ENCODE assay signal across 9 cellular contexts in genomic region chr1:150272379-150272840, GRCh38. TPM values are rescaled to one million over a fixed set of nuclear protein-coding genes. Genes with fewer than 3 reads are reported as not detected.
DNase-seq lines count a peak whose midpoint lies in the region; ATAC-seq, FAIRE-seq and TF ChIP-seq lines count a peak whose summit lies in the region.
"Had no signal": no experiment of that assay in that cellular context is flagged by ENCODE, and none has a peak within 500 bp of the region (broad histone marks: within the 10 kb centered on the region; RNA-seq: fewer than 3 reads in every experiment).

Gene C1orf54 (plus strand): TSS chr1:150272790. CDS start chr1:150272818, 28 bp downstream.

- H3K4me1 ChIP-seq in HepG2 (ENCODE audit: insufficient read depth, low read length) (peaks cover 17% of the 10 kb centered on the region), foreskin keratinocyte (no peaks in the 10 kb centered on the region)

- DNase-seq in NCI-H1436 (lab: John Stamatoyannopoulos, UW) (peak; percentile 54), NCI-H1436 treated with DMSO at 0.1 percent for 48 hours (lab: John Stamatoyannopoulos, UW) (no peak), choroid plexus epithelial cell (ENCODE audit: low read depth) (peak; percentile 84), HepG2 (ENCODE audit: low spot score) (no peak), ureter (ENCODE audit: low spot score) (peak; percentile 73), foreskin keratinocyte (no peak), kidney tubule cell (ENCODE audit: low spot score) (no peak)

- TF ChIP-seq CTCF in choroid plexus epithelial cell (conservative IDR thresholded peaks at IDR 0.05; ENCODE audit: low read depth, low read length), result peak; percentile 52
- TF ChIP-seq CTCF in HepG2 (CRISPR knock-in tag; IDR thresholded peaks at IDR 0.05), result no peak
- TF ChIP-seq CTCF in foreskin keratinocyte (conservative IDR thresholded peaks at IDR 0.05), result no peak

- peaks cover 12% of the 10 kb centered on the region for H3K79me2 ChIP-seq in HepG2 (ENCODE audit: insufficient read depth, low read length)

- no peaks in the 10 kb centered on the region for H3K27me3 ChIP-seq in HepG2 (ENCODE audit: control insufficient read depth in 1 of 2, insufficient read depth in 2 of 2, low read length in 2 of 2)
- no peaks in the 10 kb centered on the region for H3K27me3 ChIP-seq in foreskin keratinocyte

- intact Hi-C loops in HepG2 (cut with micrococcal nuclease; ENCODE audit: unreplicated experiment), result no loop called here

- H3K4me3 ChIP-seq in choroid plexus epithelial cell (ENCODE audit: low read depth, low read length) (peak within 1 kb of the TSS; percentile 56), HepG2 (replicated peaks in 1 of 3; ENCODE audit: insufficient read depth in 1 of 3, low read depth in 2 of 3, low read length in 3 of 3) (no peak within 1 kb of the TSS)

- no peak within 1 kb of the TSS for H3K9ac ChIP-seq in HepG2 (ENCODE audit: insufficient read depth, low read depth, low read length)

- WGBS in HepG2 (ENCODE audit: low lambda C conversion rate), result 27% methylated on average over 5 of the region's 5 CpGs

- TF ChIP-seq POLR2A in HepG2 (IDR thresholded peaks at IDR 0.05; ENCODE audit: insufficient read depth in 1 of 2, low read depth in 2 of 2, low read length in 2 of 2), result no peak

- BruUV-seq in HepG2 (replicated peaks; lab: Mats Ljungman, UMichigan), result no TSS peak

- TF ChIP-seq RAD21 in HepG2 (CRISPR knock-in tag; IDR thresholded peaks at IDR 0.05), result no peak

- POLR2A ChIA-PET in HepG2 (lab: Yijun Ruan, JAX), result interaction anchor here (1.6 to 1.7 kb wide), 2 partner anchors 15 to 92 kb away, joined by 6 read pairs; partner anchors contain the start of genes CA14 and RPRD2

- H3K36me3 ChIP-seq in HepG2 (replicated peaks in 1 of 2; ENCODE audit: control insufficient read depth in 1 of 2, insufficient read depth in 2 of 2, low read length in 2 of 2), result no peaks in the 10 kb centered on the region; a peak in 1 of 5 replicates

- no peak for FAIRE-seq in HepG2 (lab: Jason Lieb, UNC)

- H2AFZ ChIP-seq in HepG2 (ENCODE audit: low read length), result no peak within 1 kb of the TSS

- ATAC-seq in HepG2 (no peak), foreskin keratinocyte (no peak), GM18870 (IDR thresholded peaks at IDR 0.05; ENCODE audit: unreplicated experiment) (no peak)

- 0 out of 2 replicates have a peak within 1 kb of the TSS, but pooled peaks have one; percentile 10 for H3K4me2 ChIP-seq in HepG2 (ENCODE audit: low read depth, low read length)

- H3K27ac ChIP-seq in HepG2 (ENCODE audit: extremely low read length, insufficient read depth, low read length) (no peak within 1 kb of the TSS), foreskin keratinocyte (no peak within 1 kb of the TSS)
- H3K27ac ChIP-seq: 22Rv1 had no signal

- CTCF ChIA-PET in HepG2 (lab: Yijun Ruan, JAX; ENCODE audit: low intra/inter-chr PET ratio, low total read pairs), result no interaction called here

- no peaks in the 10 kb centered on the region for H4K20me1 ChIP-seq in HepG2 (ENCODE audit: insufficient read depth, low read length)

- no peaks in the 10 kb centered on the region for H3K9me3 ChIP-seq in HepG2 (ENCODE audit: low read length)

- TF ChIP-seq EP300 in HepG2 (IDR thresholded peaks at IDR 0.05; ENCODE audit: low read depth in 2 of 2, low read length in 2 of 2), result no peak
- no peak for TF ChIP-seq EP300 in HepG2 (CRISPR knock-in tag; IDR thresholded peaks at IDR 0.05; ENCODE audit: borderline replicate concordance)

- in situ Hi-C loops in HepG2 (cut with HindIII; ENCODE audit: extremely low pct_ligation_motif_present, low pct_unique_long_range_greater_than_20kb), result no loop called here

TF ChIP-seq in HepG2, 621 proteins besides CTCF, POLR2A, EP300 and RAD21 (continues in another document):
- TF ChIP-seq YY1 (IDR thresholded peaks at IDR 0.05; ENCODE audit: insufficient read depth, insufficient replicate concordance, low read depth, low read length) (no peak), TEAD2 (CRISPR knock-in tag; IDR thresholded peaks at IDR 0.05) (no peak), ZBTB7A (CRISPR knock-in tag; IDR thresholded peaks at IDR 0.05) (no peak), HNF1A (IDR thresholded peaks at IDR 0.05; ENCODE audit: low read depth) (no peak), HNF1A (CRISPR knock-in tag; IDR thresholded peaks at IDR 0.05; ENCODE audit: borderline replicate concordance) (no peak), STAT6 (CRISPR knock-in tag; IDR thresholded peaks at IDR 0.05; ENCODE audit: borderline replicate concordance) (no peak), ZSCAN21 (CRISPR knock-in tag; IDR thresholded peaks at IDR 0.05; ENCODE audit: borderline replicate concordance) (no peak), ZFP41 (CRISPR knock-in tag; IDR thresholded peaks at IDR 0.05; ENCODE audit: borderline replicate concordance) (no peak)

RNA-seq across cellular contexts. Expression of gene C1orf54, which starts in this region (rescaled TPM):
- total RNA-seq in HepG2 (2016; rRNA removed; fragmentation: Illumina TruSeq; extraction: Trizol) (0.28 and 0.35 TPM in 2 replicates), ureter (13.8 TPM), foreskin keratinocyte (0.48 and 0.85 TPM in 2 replicates)
- 0.71 TPM in 1 of 2 replicates, not detected in the other for total RNA-seq in HepG2 (2016; cell fraction: cytosol; rRNA removed; fragmentation: Illumina TruSeq; extraction: Trizol; ENCODE audit: low read depth)
- 0.26 TPM in 1 of 2 replicates, not detected in the other for total RNA-seq in HepG2 (2016; cell fraction: insoluble cytoplasmic fraction; rRNA removed; fragmentation: Illumina TruSeq; extraction: Trizol)
- total RNA-seq in HepG2 (2016; cell fraction: membrane; rRNA removed; fragmentation: Illumina TruSeq; extraction: Trizol), result 0.53 and 0.86 TPM in 2 replicates
- total RNA-seq in HepG2 (2016; cell fraction: nucleus; rRNA removed; fragmentation: Illumina TruSeq; extraction: Trizol), result 0.53 TPM in 1 of 2 replicates, not detected in the other
- polyA plus RNA-seq in HepG2 (2011; rRNA removed) (0.27 and 0.44 TPM in 2 replicates), foreskin keratinocyte (0.72 and 0.80 TPM in 2 replicates)
- polyA plus RNA-seq in HepG2 (2011; cell fraction: cytosol; rRNA removed), result 0.09 and 0.18 TPM in 2 replicates
- polyA plus RNA-seq in HepG2 (2011; cell fraction: nucleus; rRNA removed), result 1.00 and 1.1 TPM in 2 replicates
- polyA plus RNA-seq in HepG2 (2012), result 0.60 and 0.94 TPM in 2 replicates
- not detected in 2 replicates for polyA plus RNA-seq in HepG2 (2016; cell fraction: cytosol; fragmentation: Illumina TruSeq; extraction: Trizol; ENCODE audit: low read depth)
- not detected in 2 replicates for polyA plus RNA-seq in HepG2 (2016; cell fraction: insoluble cytoplasmic fraction; fragmentation: Illumina TruSeq; extraction: Trizol; ENCODE audit: low read depth)
- 0.60 TPM in 1 of 2 replicates, not detected in the other for polyA plus RNA-seq in HepG2 (2016; cell fraction: membrane; fragmentation: Illumina TruSeq; extraction: Trizol; ENCODE audit: low read depth)
- 1.0 and 1.3 TPM in 2 replicates for polyA plus RNA-seq in HepG2 (2016; cell fraction: nucleus; fragmentation: Illumina TruSeq; extraction: Trizol; ENCODE audit: insufficient read depth, low read depth)
- polyA minus RNA-seq in HepG2 (2011; rRNA and poly(A)+ RNA removed; ENCODE audit: low replicate concordance), result 0.30 TPM in 1 of 2 replicates, not detected in the other
- not detected in 2 replicates for polyA minus RNA-seq in HepG2 (2011; cell fraction: cytosol; rRNA and poly(A)+ RNA removed)
- 0.39 TPM in 1 of 2 replicates, not detected in the other for polyA minus RNA-seq in HepG2 (2011; cell fraction: nucleus; rRNA and poly(A)+ RNA removed)

Comparison
In these comparisons a context has a peak if more than half of its experiments do, and no peak if none do; other contexts are left out.
1. DNase-seq: peak in NCI-H1436 (single experiment), choroid plexus epithelial cell (single experiment) and ureter (single experiment); none in NCI-H1436 treated with DMSO at 0.1 percent for 48 hours (single experiment), HepG2 (single experiment), foreskin keratinocyte (0 of 2) and kidney tubule cell (single experiment).